8 cellular contexts compared by ENCODE assay signal in the genomic region with DNA sequence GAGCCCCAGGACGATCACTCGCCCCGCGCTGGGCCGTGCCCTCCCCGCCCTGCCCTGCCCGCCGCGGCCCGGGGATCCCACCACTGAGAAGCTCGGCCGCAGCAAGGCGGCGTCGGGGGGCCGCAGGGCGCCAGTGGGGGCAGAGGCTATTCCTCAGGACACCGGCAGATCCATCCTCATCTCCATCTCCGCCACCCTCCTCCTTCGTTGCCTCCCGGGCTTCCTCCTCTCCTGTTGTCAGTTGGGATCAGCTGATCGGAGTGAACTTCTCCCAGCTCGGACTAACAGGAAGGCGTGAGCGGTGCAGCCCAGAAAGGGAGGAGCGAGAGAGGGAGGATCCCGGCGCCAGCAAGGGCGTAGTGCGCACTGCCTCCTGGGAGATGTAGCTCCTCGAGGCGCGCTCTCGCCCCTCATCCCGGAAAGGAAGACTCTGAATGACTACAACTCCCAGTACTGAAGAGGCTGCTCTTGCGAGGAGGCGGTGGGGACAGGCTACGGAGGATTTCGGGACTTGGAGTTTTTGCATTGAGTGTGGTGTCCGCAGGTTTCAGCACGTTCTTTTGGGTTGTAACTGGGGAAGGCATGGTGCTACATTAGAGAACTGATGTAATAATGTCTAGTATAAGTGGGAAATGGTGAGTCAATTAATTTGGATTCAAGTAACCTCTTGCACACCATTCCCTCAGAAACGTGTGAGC. TPM values are rescaled to one million over a fixed set of nuclear protein-coding genes. Genes with fewer than 3 reads are reported as not detected.
DNase-seq lines count a peak whose midpoint lies in the region; ATAC-seq, FAIRE-seq and TF ChIP-seq lines count a peak whose summit lies in the region.

A gene with protein sequence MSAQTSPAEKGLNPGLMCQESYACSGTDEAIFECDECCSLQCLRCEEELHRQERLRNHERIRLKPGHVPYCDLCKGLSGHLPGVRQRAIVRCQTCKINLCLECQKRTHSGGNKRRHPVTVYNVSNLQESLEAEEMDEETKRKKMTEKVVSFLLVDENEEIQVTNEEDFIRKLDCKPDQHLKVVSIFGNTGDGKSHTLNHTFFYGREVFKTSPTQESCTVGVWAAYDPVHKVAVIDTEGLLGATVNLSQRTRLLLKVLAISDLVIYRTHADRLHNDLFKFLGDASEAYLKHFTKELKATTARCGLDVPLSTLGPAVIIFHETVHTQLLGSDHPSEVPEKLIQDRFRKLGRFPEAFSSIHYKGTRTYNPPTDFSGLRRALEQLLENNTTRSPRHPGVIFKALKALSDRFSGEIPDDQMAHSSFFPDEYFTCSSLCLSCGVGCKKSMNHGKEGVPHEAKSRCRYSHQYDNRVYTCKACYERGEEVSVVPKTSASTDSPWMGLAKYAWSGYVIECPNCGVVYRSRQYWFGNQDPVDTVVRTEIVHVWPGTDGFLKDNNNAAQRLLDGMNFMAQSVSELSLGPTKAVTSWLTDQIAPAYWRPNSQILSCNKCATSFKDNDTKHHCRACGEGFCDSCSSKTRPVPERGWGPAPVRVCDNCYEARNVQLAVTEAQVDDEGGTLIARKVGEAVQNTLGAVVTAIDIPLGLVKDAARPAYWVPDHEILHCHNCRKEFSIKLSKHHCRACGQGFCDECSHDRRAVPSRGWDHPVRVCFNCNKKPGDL (minus strand): TSS at position 262 of the 698 bp plus-strand sequence. CDS start 2,598 bp downstream, outside the sequence.

- TF ChIP-seq CTCF in HepG2 (CRISPR knock-in tag; IDR thresholded peaks at IDR 0.05), result 0 out of 2 replicates have a peak, but pooled peaks have one; percentile 7

- peaks cover 2 to 6% of the 10 kb centered on the region in 2 experiments; a peak in 3 of 5 replicates for H3K36me3 ChIP-seq in HepG2 (replicated peaks in 1 of 2; ENCODE audit: control insufficient read depth in 1 of 2, insufficient read depth in 2 of 2, low read length in 2 of 2)

- no peaks in the 10 kb centered on the region for H4K20me1 ChIP-seq in HepG2 (ENCODE audit: insufficient read depth, low read length)

- BruUV-seq in HepG2 (replicated peaks; lab: Mats Ljungman, UMichigan), result no TSS peak

- peak; percentile 55 to 69 for TF ChIP-seq POLR2A in HepG2 (IDR thresholded peaks at IDR 0.05; ENCODE audit: insufficient read depth in 1 of 2, low read depth in 2 of 2, low read length in 2 of 2)

- intact Hi-C loops in HepG2 (cut with micrococcal nuclease; ENCODE audit: unreplicated experiment), result no loop called here

- ATAC-seq in GM19395 (IDR thresholded peaks at IDR 0.05; ENCODE audit: unreplicated experiment) (peak; percentile 99), HG03565 (IDR thresholded peaks at IDR 0.05; ENCODE audit: unreplicated experiment) (peak; percentile 97), HepG2 (peak; percentile 99)

- CTCF ChIA-PET in HepG2 (lab: Yijun Ruan, JAX; ENCODE audit: low intra/inter-chr PET ratio, low total read pairs), result no interaction called here

- peak within 1 kb of the TSS; percentile 71 to 97 (median 84) for H3K4me3 ChIP-seq in HepG2 (replicated peaks in 1 of 3; ENCODE audit: insufficient read depth in 1 of 3, low read depth in 2 of 3, low read length in 3 of 3)

- peak; percentile 96 for FAIRE-seq in HepG2 (lab: Jason Lieb, UNC)

- POLR2A ChIA-PET in HepG2 (lab: Yijun Ruan, JAX), result interaction anchor here (0.6 to 2.7 kb wide), 5 partner anchors 9 to 435 kb away, joined by 3 to 38 read pairs (median 4); a partner anchor contains a TSS

- H3K4me2 ChIP-seq in HepG2 (ENCODE audit: low read depth, low read length), result peak within 1 kb of the TSS; percentile 79

- H3K79me2 ChIP-seq in HepG2 (ENCODE audit: insufficient read depth, low read length), result no peaks in the 10 kb centered on the region

- DNase-seq in C1 segment of cervical spinal cord (lab: John Stamatoyannopoulos, UW) (peak; percentile 62 to 99 (median 96)), NCI-H774 (lab: John Stamatoyannopoulos, UW) (peak; percentile 91), dermis microvascular lymphatic vessel endothelial cell (ENCODE audit: low read depth in 2 of 2) (peak; percentile 92 to 98), HepG2 (ENCODE audit: low spot score) (peak; percentile 96)
- DNase-seq in activated CD4-positive, alpha-beta T cell treated with anti-CD3 and anti-CD28 coated beads, Interleukin-2, amount 50 U/mL, for 4 hours, result peak; percentile 86 to 88
- peak; percentile 88 for DNase-seq in stimulated activated CD4-positive, alpha-beta T cell treated with anti-CD3 and anti-CD28 coated beads, Interleukin-4, amount 100 ng/mL, for 1 hour

- H3K27me3 ChIP-seq in HepG2 (ENCODE audit: control insufficient read depth in 1 of 2, insufficient read depth in 2 of 2, low read length in 2 of 2), result no peaks in the 10 kb centered on the region

- TF ChIP-seq EP300 in HepG2 (IDR thresholded peaks at IDR 0.05; ENCODE audit: low read depth in 2 of 2, low read length in 2 of 2) (no peak), HepG2 (CRISPR knock-in tag; IDR thresholded peaks at IDR 0.05; ENCODE audit: borderline replicate concordance) (no peak)

- peak within 1 kb of the TSS; percentile 64 for H3K9ac ChIP-seq in HepG2 (ENCODE audit: insufficient read depth, low read depth, low read length)

- peak within 1 kb of the TSS; percentile 56 for H3K27ac ChIP-seq in HepG2 (ENCODE audit: extremely low read length, insufficient read depth, low read length)

- TF ChIP-seq RAD21 in HepG2 (CRISPR knock-in tag; IDR thresholded peaks at IDR 0.05), result no peak

- no peaks in the 10 kb centered on the region for H3K9me3 ChIP-seq in HepG2 (ENCODE audit: low read length)

- 2% methylated on average over 18 of the region's 42 CpGs for WGBS in HepG2 (ENCODE audit: low lambda C conversion rate)

- H3K4me1 ChIP-seq in HepG2 (ENCODE audit: insufficient read depth, low read length), result peaks cover 22% of the 10 kb centered on the region

- H2AFZ ChIP-seq in HepG2 (ENCODE audit: low read length), result peak within 1 kb of the TSS; percentile 99

- in situ Hi-C loops in HepG2 (cut with HindIII; ENCODE audit: extremely low pct_ligation_motif_present, low pct_unique_long_range_greater_than_20kb), result loop anchor here (25.0 kb wide), 1 partner anchor 435 kb away; a partner anchor contains a TSS

TF ChIP-seq in HepG2, 621 proteins besides CTCF, POLR2A, EP300 and RAD21 (continues in another document):
- TF ChIP-seq HDAC6 (IDR thresholded peaks at IDR 0.05; ENCODE audit: low read depth, low read length) (no peak), ZNF792 (CRISPR knock-in tag; IDR thresholded peaks at IDR 0.05) (0 out of 2 replicates have a peak, but pooled peaks have one; percentile 55), EZH2 (conservative IDR thresholded peaks at IDR 0.05; ENCODE audit: low read depth, low read length) (no peak), PHF21A (CRISPR knock-in tag; IDR thresholded peaks at IDR 0.05) (peak; percentile 40; the same call in 1 of the 2 replicates), KAT8 (CRISPR knock-in tag; IDR thresholded peaks at IDR 0.05) (peak; percentile 66; the same call in 1 of the 2 replicates), SMARCC2 (IDR thresholded peaks at IDR 0.05) (no peak), ZNF343 (CRISPR knock-in tag; IDR thresholded peaks at IDR 0.05) (no peak), RBM22 (optimal IDR thresholded peaks at IDR 0.05; ENCODE audit: low read length) (no peak), ZNF605 (CRISPR knock-in tag; IDR thresholded peaks at IDR 0.05) (no peak), KLF16 (CRISPR knock-in tag; IDR thresholded peaks at IDR 0.05) (peak in 1 of 2 experiments; percentile 85; a peak in 2 of 4 replicates), ARHGAP35 (CRISPR knock-in tag; IDR thresholded peaks at IDR 0.05; ENCODE audit: borderline replicate concordance) (no peak), PHF8 (CRISPR knock-in tag; IDR thresholded peaks at IDR 0.05) (peak; percentile 77), ZNF180 (CRISPR knock-in tag; IDR thresholded peaks at IDR 0.05; ENCODE audit: borderline replicate concordance, low read depth) (no peak)

RNA-seq across cellular contexts. Expression of the gene that starts here (rescaled TPM):
- total RNA-seq in dermis microvascular lymphatic vessel endothelial cell (12.7 and 19.6 TPM in 2 replicates), HepG2 (2016; rRNA removed; fragmentation: Illumina TruSeq; extraction: Trizol) (2.6 and 2.8 TPM in 2 replicates)
- total RNA-seq in HepG2 (2016; cell fraction: cytosol; rRNA removed; fragmentation: Illumina TruSeq; extraction: Trizol; ENCODE audit: low read depth), result 0.61 and 0.62 TPM in 2 replicates
- total RNA-seq in HepG2 (2016; cell fraction: insoluble cytoplasmic fraction; rRNA removed; fragmentation: Illumina TruSeq; extraction: Trizol), result 2.6 and 2.8 TPM in 2 replicates
- 1.2 and 1.4 TPM in 2 replicates for total RNA-seq in HepG2 (2016; cell fraction: membrane; rRNA removed; fragmentation: Illumina TruSeq; extraction: Trizol)
- 4.6 and 4.8 TPM in 2 replicates for total RNA-seq in HepG2 (2016; cell fraction: nucleus; rRNA removed; fragmentation: Illumina TruSeq; extraction: Trizol)
- polyA plus RNA-seq in HepG2 (2011; rRNA removed), result 5.3 and 6.9 TPM in 2 replicates
- 4.5 and 5.2 TPM in 2 replicates for polyA plus RNA-seq in HepG2 (2011; cell fraction: cytosol; rRNA removed)
- 15.0 and 17.4 TPM in 2 replicates for polyA plus RNA-seq in HepG2 (2011; cell fraction: nucleus; rRNA removed)
- 4.2 and 5.0 TPM in 2 replicates for polyA plus RNA-seq in HepG2 (2012)
- 0.15 and 0.18 TPM in 2 replicates for polyA plus RNA-seq in HepG2 (2016; cell fraction: cytosol; fragmentation: Illumina TruSeq; extraction: Trizol; ENCODE audit: low read depth)
- 2.5 and 3.2 TPM in 2 replicates for polyA plus RNA-seq in HepG2 (2016; cell fraction: insoluble cytoplasmic fraction; fragmentation: Illumina TruSeq; extraction: Trizol; ENCODE audit: low read depth)
- polyA plus RNA-seq in HepG2 (2016; cell fraction: membrane; fragmentation: Illumina TruSeq; extraction: Trizol; ENCODE audit: low read depth), result 0.39 and 0.42 TPM in 2 replicates
- polyA plus RNA-seq in HepG2 (2016; cell fraction: nucleus; fragmentation: Illumina TruSeq; extraction: Trizol; ENCODE audit: insufficient read depth, low read depth), result 5.1 and 5.4 TPM in 2 replicates
- 8.5 and 13.2 TPM in 2 replicates for polyA minus RNA-seq in HepG2 (2011; rRNA and poly(A)+ RNA removed; ENCODE audit: low replicate concordance)
- 3.7 and 4.6 TPM in 2 replicates for polyA minus RNA-seq in HepG2 (2011; cell fraction: cytosol; rRNA and poly(A)+ RNA removed)
- 14.8 and 17.7 TPM in 2 replicates for polyA minus RNA-seq in HepG2 (2011; cell fraction: nucleus; rRNA and poly(A)+ RNA removed)

Comparison
In these comparisons a context has a peak if more than half of its experiments do, and no peak if none do; other contexts are left out.
1. Peak in every context shown above with its lines: DNase-seq, ATAC-seq, H3K4me3 ChIP-seq and H3K27ac ChIP-seq.